In genomic region chr1:33022650-33023200, GRCh38 we compare ENCODE assay signal across 29 cellular contexts. TPM values are rescaled to one million over a fixed set of nuclear protein-coding genes. Genes with fewer than 3 reads are reported as not detected.
DNase-seq lines count a peak whose midpoint lies in the region; ATAC-seq, FAIRE-seq and TF ChIP-seq lines count a peak whose summit lies in the region.
"Had no signal": no experiment of that assay in that cellular context is flagged by ENCODE, and none has a peak within 500 bp of the region (broad histone marks: within the 10 kb centered on the region; RNA-seq: fewer than 3 reads in every experiment).

No MANE protein-coding gene starts in this region.

- peaks cover 0 to 15% of the 10 kb centered on the region in 2 donors for H3K36me3 ChIP-seq in body of pancreas (replicated peaks in 1 of 2; ENCODE audit: insufficient read depth in 1 of 2, low read depth in 2 of 2)

- TF ChIP-seq POLR2A in body of pancreas (IDR thresholded peaks at IDR 0.05): no peak
- TF ChIP-seq POLR2A in H54 (IDR thresholded peaks at IDR 0.05; ENCODE audit: low read depth, low read length): no peak

- peak overlapping the region; percentile 66 for H3K27ac Mint-ChIP-seq in activated T-cell treated with anti-CD3 and anti-CD28 coated beads, Interleukin-2, amount 50 U/mL, for 72 hours
- H3K27ac Mint-ChIP-seq: B cell, mesothelial cell of epicardium had no signal

- TF ChIP-seq CTCF in body of pancreas (IDR thresholded peaks at IDR 0.05): no peak

- H3K27me3 ChIP-seq in body of pancreas: no peaks in the 10 kb centered on the region
- H3K27me3 ChIP-seq: heart right ventricle, left lung, upper lobe of right lung had no signal

- H3K4me3 Mint-ChIP-seq in activated T-cell treated with anti-CD3 and anti-CD28 coated beads, Interleukin-2, amount 50 U/mL, for 72 hours: no peak overlapping the region
- H3K4me3 Mint-ChIP-seq: activated CD4-positive, alpha-beta T cell treated with anti-CD3 and anti-CD28 coated beads for 36 hours; B cell; brain; mesothelial cell of epicardium; neural crest cell had no signal

- no peak overlapping the region for H3K4me3 ChIP-seq in body of pancreas
- H3K4me3 ChIP-seq: heart right ventricle, left lung, upper lobe of right lung had no signal

- no peaks in the 10 kb centered on the region for H3K27me3 Mint-ChIP-seq in activated T-cell treated with anti-CD3 and anti-CD28 coated beads, Interleukin-2, amount 50 U/mL, for 72 hours (ENCODE audit: low read depth)
- H3K27me3 Mint-ChIP-seq: activated CD4-positive, alpha-beta T cell treated with anti-CD3 and anti-CD28 coated beads for 36 hours; B cell; CD8-positive, alpha-beta memory T cell had no signal

- peaks cover 13 to 41% of the 10 kb centered on the region in 2 donors for H3K36me3 Mint-ChIP-seq in activated T-cell treated with anti-CD3 and anti-CD28 coated beads, Interleukin-2, amount 50 U/mL, for 72 hours (ENCODE audit: insufficient read depth in 2 of 2)

- ATAC-seq in activated T-cell treated with anti-CD3 and anti-CD28 coated beads, Interleukin-2, amount 50 U/mL, for 72 hours (replicated peaks in 1 of 2): no peak
- ATAC-seq in body of pancreas (peak; percentile 77), HG03175 (IDR thresholded peaks at IDR 0.05; ENCODE audit: unreplicated experiment) (no peak)
- ATAC-seq: activated CD4-positive, alpha-beta T cell treated with anti-CD3 and anti-CD28 coated beads for 36 hours; left lung; Panc1; upper lobe of right lung had no signal

- intact Hi-C loops in body of pancreas (cut with DNase I): no loop called here

- peaks cover 64% of the 10 kb centered on the region for H3K4me1 ChIP-seq in body of pancreas
- H3K4me1 ChIP-seq: upper lobe of right lung had no signal

- no peaks in the 10 kb centered on the region for H3K9me3 Mint-ChIP-seq in activated T-cell treated with anti-CD3 and anti-CD28 coated beads, Interleukin-2, amount 50 U/mL, for 72 hours
- H3K9me3 Mint-ChIP-seq: brain; CD8-positive, alpha-beta memory T cell; mesothelial cell of epicardium; neural crest cell had no signal

- H3K27ac ChIP-seq in body of pancreas: peak overlapping the region in 3 of 4 donors; percentile 32 to 66 (median 52)
- H3K27ac ChIP-seq: heart right ventricle, KMS-11, left lung, upper lobe of right lung had no signal

- no peak for DNase-seq in activated T-cell treated with anti-CD3 and anti-CD28 coated beads, Interleukin-2, amount 50 U/mL, for 72 hours
- no peak for DNase-seq in activated T-cell treated with anti-CD3 and anti-CD28 coated beads, Interleukin-2, amount 50 U/mL, for 1 hour
- DNase-seq in body of pancreas: no peak
- peak; percentile 52 for DNase-seq in mucosa of gallbladder (ENCODE audit: low spot score)
- DNase-seq in kidney tubule cell (ENCODE audit: low spot score): no peak
- DNase-seq in NAMALWA (ENCODE audit: low spot score): no peak
- no peak for DNase-seq in H54 (ENCODE audit: insufficient read length, low spot score)
- DNase-seq: activated CD4-positive, alpha-beta T cell treated with anti-CD3 and anti-CD28 coated beads for 36 hours; activated effector memory CD4-positive, alpha-beta T cell treated with anti-CD3 and anti-CD28 coated beads, Interleukin-2, amount 50 U/mL, for 16 hours; CD8-positive, alpha-beta memory T cell; DMS53; effector CD8-positive, alpha-beta T cell; foreskin fibroblast; GF-D8; GOT3; heart right ventricle; left lung; NCI-H1436 treated with DMSO at 0.1 percent for 48 hours; NCI-H524; NK-92 treated with Interleukin-12 subunit alpha and Interleukin-12 subunit beta, amount 100 ng/mL, for 24 hours; SIG-M5; upper lobe of right lung had no signal

- H3K9me3 ChIP-seq in body of pancreas: no peaks in the 10 kb centered on the region
- H3K9me3 ChIP-seq: heart right ventricle, left lung, upper lobe of right lung had no signal

- H3K4me1 Mint-ChIP-seq in activated T-cell treated with anti-CD3 and anti-CD28 coated beads, Interleukin-2, amount 50 U/mL, for 72 hours (ENCODE audit: low read depth): peaks cover 70% of the 10 kb centered on the region

- no peak for FAIRE-seq in H54 (lab: Jason Lieb, UNC)

RNA-seq across cellular contexts. Expression of gene AK2, which starts 14.0 kb away (rescaled TPM):
- 100 to 1,000 TPM; 217 to 223 TPM for total RNA-seq in activated T-cell treated with anti-CD3 and anti-CD28 coated beads, Interleukin-2, amount 50 U/mL, for 72 hours
- total RNA-seq in body of pancreas (100 to 1,000 TPM in 1 of 2 donors, 10 to 100 TPM in 1; 76.8 to 533 TPM), mucosa of gallbladder (130 TPM)

RNA-seq across cellular contexts. Expression of gene RNF19B, which starts 58.1 kb away (rescaled TPM):
- 100 to 1,000 TPM in 1 of 2 donors, 10 to 100 TPM in 1; 99.9 to 148 TPM for total RNA-seq in activated T-cell treated with anti-CD3 and anti-CD28 coated beads, Interleukin-2, amount 50 U/mL, for 72 hours
- 10 to 100 TPM in 1 of 2 donors, 1 to 10 TPM in 1; 7.5 to 19.8 TPM for total RNA-seq in body of pancreas
- 31.4 TPM for total RNA-seq in mucosa of gallbladder

RNA-seq across cellular contexts. Expression of gene AZIN2, which starts 58.2 kb away (rescaled TPM):
- 1 to 10 TPM; 2.5 to 4.1 TPM for total RNA-seq in activated T-cell treated with anti-CD3 and anti-CD28 coated beads, Interleukin-2, amount 50 U/mL, for 72 hours
- 1 to 10 TPM; 1.0 to 1.6 TPM for total RNA-seq in body of pancreas
- 6.2 TPM for total RNA-seq in mucosa of gallbladder
